ENCODE assay signal across 19 cellular contexts in genomic region chr7:99135938-99136337, GRCh38. TPM values are rescaled to one million over a fixed set of nuclear protein-coding genes. Genes with fewer than 3 reads are reported as not detected.
DNase-seq lines count a peak whose midpoint lies in the region; ATAC-seq, FAIRE-seq and TF ChIP-seq lines count a peak whose summit lies in the region.
"Had no signal": no experiment of that assay in that cellular context is flagged by ENCODE, and none has a peak within 500 bp of the region (broad histone marks: within the 10 kb centered on the region; RNA-seq: fewer than 3 reads in every experiment).

No MANE protein-coding gene starts in this region.

- peak overlapping the region; percentile 41 for H3K4me2 ChIP-seq in Karpas-422 (ENCODE audit: low read depth, low read length, poor library complexity, severe bottlenecking)
- peak overlapping the region; percentile 33 for H3K4me2 ChIP-seq in keratinocyte (ENCODE audit: control insufficient read depth, extremely low read depth, insufficient read depth, low read depth, low read length)

- ATAC-seq in RWPE2 (ENCODE audit: low read depth) (no peak), thoracic aorta (ENCODE audit: insufficient number of reproducible peaks, low FRiP score, low read depth) (no peak), GM19395 (IDR thresholded peaks at IDR 0.05; ENCODE audit: unreplicated experiment) (no peak), GM18517 (IDR thresholded peaks at IDR 0.05; ENCODE audit: unreplicated experiment) (no peak)

- peaks cover 8% of the 10 kb centered on the region for H3K9me1 ChIP-seq in keratinocyte (ENCODE audit: control insufficient read depth, extremely low read depth, insufficient read depth, low read length)

- H3K79me2 ChIP-seq in Karpas-422 (ENCODE audit: low read length) (peaks cover 100% of the 10 kb centered on the region), keratinocyte (ENCODE audit: control insufficient read depth, insufficient read depth, low read length) (peaks cover 100% of the 10 kb centered on the region)

- H3K9me2 ChIP-seq in Karpas-422 (replicated peaks; ENCODE audit: insufficient read depth, low read length) = no peaks in the 10 kb centered on the region

- TF ChIP-seq CTCF in RWPE2 (IDR thresholded peaks at IDR 0.05; ENCODE audit: poor library complexity, severe bottlenecking) (no peak), keratinocyte (optimal IDR thresholded peaks at IDR 0.05 in 1 of 3, IDR thresholded peaks at IDR 0.05 in 1 of 3, conservative IDR thresholded peaks at IDR 0.05 in 1 of 3; ENCODE audit: extremely low read depth in 1 of 3, insufficient read depth in 2 of 3, low read length in 3 of 3) (no peak), thoracic aorta (IDR thresholded peaks at IDR 0.05) (no peak)

- H3K4me1 ChIP-seq in Karpas-422 (ENCODE audit: low read length) = peaks cover 86% of the 10 kb centered on the region
- peaks cover 57% of the 10 kb centered on the region for H3K4me1 ChIP-seq in RWPE2 (ENCODE audit: insufficient read depth, poor library complexity, severe bottlenecking)
- peaks cover 87% of the 10 kb centered on the region for H3K4me1 ChIP-seq in keratinocyte (ENCODE audit: control insufficient read depth, extremely low read depth, insufficient read depth, low read length)
- peaks cover 43 to 99% of the 10 kb centered on the region in 2 donors for H3K4me1 ChIP-seq in thoracic aorta (ENCODE audit: control insufficient read depth in 1 of 2, low read depth in 2 of 2)

- H3K9ac ChIP-seq in Karpas-422 (ENCODE audit: low read length) = no peak overlapping the region
- no peak overlapping the region for H3K9ac ChIP-seq in keratinocyte (ENCODE audit: control insufficient read depth, extremely low read depth, insufficient read depth, low read length)
- H3K9ac ChIP-seq: BLaER1, GM23248 had no signal

- H3K9me3 ChIP-seq in Karpas-422 (ENCODE audit: low read length) = no peaks in the 10 kb centered on the region
- H3K9me3 ChIP-seq in RWPE2 (ENCODE audit: severe bottlenecking) = no peaks in the 10 kb centered on the region
- no peaks in the 10 kb centered on the region for H3K9me3 ChIP-seq in keratinocyte (ENCODE audit: control insufficient read depth, low read depth, low read length)
- no peaks in the 10 kb centered on the region for H3K9me3 ChIP-seq in thoracic aorta
- H3K9me3 ChIP-seq: SJCRH30 had no signal

- FAIRE-seq in keratinocyte (lab: Jason Lieb, UNC) = no peak
- FAIRE-seq: GM12878, GM19239 had no signal

- no peak overlapping the region for H2AFZ ChIP-seq in Karpas-422 (ENCODE audit: low read length)
- no peak overlapping the region for H2AFZ ChIP-seq in keratinocyte (ENCODE audit: control insufficient read depth, low read length)
- H2AFZ ChIP-seq: GM23248 had no signal

- dilution Hi-C loops in keratinocyte (cut with MboI; ENCODE audit: extremely low pct_ligation_motif_present, low sequenced_read_pairs) = no loop called here

- DNase-seq in Karpas-422 (no peak), RWPE2 (ENCODE audit: low spot score) (no peak), keratinocyte (ENCODE audit: low read depth, low spot score) (no peak), thoracic aorta (ENCODE audit: low spot score) (no peak), dermis blood vessel endothelial cell (no peak)
- DNase-seq: CD4-positive, alpha-beta memory T cell; GM23248; HCEC 1CT; MV-4-11; NCI-H1694 treated with DMSO at 0.1 percent for 48 hours; NCI-H2107; NCI-H510A; NCI-H774; SJCRH30 had no signal

- H3K4me3 ChIP-seq in Karpas-422 (ENCODE audit: low read length) (no peak overlapping the region), RWPE2 (ENCODE audit: severe bottlenecking) (no peak overlapping the region), keratinocyte (ENCODE audit: control insufficient read depth in 2 of 3, extremely low read depth in 1 of 3, insufficient read depth in 2 of 3, low read depth in 1 of 3, low read length in 3 of 3) (no peak overlapping the region), thoracic aorta (no peak overlapping the region)
- H3K4me3 ChIP-seq: BLaER1, GM12878, GM23248, SJCRH30 had no signal

- H4K20me1 ChIP-seq in Karpas-422 (ENCODE audit: insufficient read depth, low read depth, low read length) = peaks cover 29% of the 10 kb centered on the region
- peaks cover 13% of the 10 kb centered on the region for H4K20me1 ChIP-seq in keratinocyte (ENCODE audit: control insufficient read depth, extremely low read depth, insufficient read depth, low read length)

- no peaks in the 10 kb centered on the region for H3K36me3 ChIP-seq in Karpas-422 (ENCODE audit: insufficient read depth, low read length)
- H3K36me3 ChIP-seq in RWPE2 (ENCODE audit: low read depth) = no peaks in the 10 kb centered on the region
- no peaks in the 10 kb centered on the region for H3K36me3 ChIP-seq in keratinocyte (ENCODE audit: control insufficient read depth in 2 of 2, extremely low read depth in 1 of 2, insufficient read depth in 2 of 2, low read length in 2 of 2)
- H3K36me3 ChIP-seq in thoracic aorta = no peaks in the 10 kb centered on the region
- H3K36me3 ChIP-seq: SJCRH30 had no signal

- H3K27ac ChIP-seq in Karpas-422 (ENCODE audit: low read length) (peak overlapping the region; percentile 50), RWPE2 (ENCODE audit: poor library complexity, severe bottlenecking) (peak overlapping the region; percentile 63), keratinocyte (ENCODE audit: control insufficient read depth, insufficient read depth, low read length) (peak overlapping the region; percentile 98), thoracic aorta (peak overlapping the region; percentile 59 to 99)
- H3K27ac ChIP-seq: BLaER1, SJCRH30 had no signal

- H3K27me3 ChIP-seq in Karpas-422 (ENCODE audit: low read length) (no peaks in the 10 kb centered on the region), RWPE2 (ENCODE audit: insufficient read depth, poor library complexity, severe bottlenecking) (no peaks in the 10 kb centered on the region), keratinocyte (ENCODE audit: control insufficient read depth, extremely low read depth, insufficient read depth, low read length) (no peaks in the 10 kb centered on the region), thoracic aorta (replicated peaks; ENCODE audit: insufficient read depth) (no peaks in the 10 kb centered on the region)
- H3K27me3 ChIP-seq: BLaER1, SJCRH30 had no signal

RNA-seq across cellular contexts. Expression of gene SMURF1, which starts 8.0 kb away (rescaled TPM):
- 16.7 and 22.6 TPM in 2 replicates for total RNA-seq in Karpas-422 (2014; rRNA removed; shearing (Covaris generic); ENCODE audit: low replicate concordance)
- 20.7 to 32.3 TPM (median 22.2 TPM) in 3 replicates for polyA plus RNA-seq in keratinocyte
- 47.9 TPM for polyA plus RNA-seq in keratinocyte (2011; ENCODE audit: low read depth)
- 20.3 and 25.4 TPM in 2 replicates for polyA plus RNA-seq in keratinocyte (2011; cell fraction: cytosol; rRNA removed)
- polyA plus RNA-seq in keratinocyte (2011; cell fraction: nucleus; rRNA removed) = 50.8 and 56.0 TPM in 2 replicates
- 26.2 and 27.9 TPM in 2 replicates for polyA plus RNA-seq in keratinocyte (2012; ENCODE audit: low replicate concordance)
- polyA minus RNA-seq in keratinocyte = 20.0 to 37.9 TPM (median 28.4 TPM) in 3 replicates
- polyA minus RNA-seq in keratinocyte (2011; cell fraction: cytosol; rRNA and poly(A)+ RNA removed) = 15.5 TPM
- polyA minus RNA-seq in keratinocyte (2011; cell fraction: nucleus; rRNA and poly(A)+ RNA removed) = 26.2 and 54.6 TPM in 2 replicates
- total RNA-seq in thoracic aorta (10 to 100 TPM; 33.8 to 40.9 TPM), dermis blood vessel endothelial cell (18.9 and 21.6 TPM in 2 replicates)
